1 cellular context compared by ENCODE assay signal in the genomic region with DNA sequence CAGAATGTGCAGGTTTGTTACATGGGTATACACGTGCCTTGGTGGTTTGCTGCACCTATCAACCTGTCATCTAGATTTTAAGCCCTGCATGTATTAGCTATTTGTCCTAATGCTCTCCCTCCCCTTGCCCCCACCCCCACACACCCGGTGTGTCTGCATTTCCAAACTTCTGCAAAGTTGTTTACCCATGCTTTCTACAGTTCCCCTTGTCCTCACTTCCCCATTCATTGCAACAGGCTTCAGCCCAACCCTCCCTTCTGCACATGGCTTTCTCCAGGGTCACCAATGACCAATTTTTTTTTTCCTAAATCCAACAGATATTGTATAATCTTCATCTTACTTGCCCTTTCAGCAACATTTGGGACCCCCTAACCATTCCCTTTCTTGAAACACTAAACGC.
TF ChIP-seq lines count a peak whose summit lies in the region.

No MANE protein-coding gene starts in this region.

TF ChIP-seq in GM12878, 131 proteins besides CTCF, POLR2A, EP300 and RAD21 (continued from another document):
- TF ChIP-seq, protein P1, sequence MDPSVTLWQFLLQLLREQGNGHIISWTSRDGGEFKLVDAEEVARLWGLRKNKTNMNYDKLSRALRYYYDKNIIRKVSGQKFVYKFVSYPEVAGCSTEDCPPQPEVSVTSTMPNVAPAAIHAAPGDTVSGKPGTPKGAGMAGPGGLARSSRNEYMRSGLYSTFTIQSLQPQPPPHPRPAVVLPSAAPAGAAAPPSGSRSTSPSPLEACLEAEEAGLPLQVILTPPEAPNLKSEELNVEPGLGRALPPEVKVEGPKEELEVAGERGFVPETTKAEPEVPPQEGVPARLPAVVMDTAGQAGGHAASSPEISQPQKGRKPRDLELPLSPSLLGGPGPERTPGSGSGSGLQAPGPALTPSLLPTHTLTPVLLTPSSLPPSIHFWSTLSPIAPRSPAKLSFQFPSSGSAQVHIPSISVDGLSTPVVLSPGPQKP (IDR thresholded peaks at IDR 0.05; ENCODE audit: low read depth, low read length) = no peak
